31 cellular contexts compared by ENCODE assay signal in the genomic region with DNA sequence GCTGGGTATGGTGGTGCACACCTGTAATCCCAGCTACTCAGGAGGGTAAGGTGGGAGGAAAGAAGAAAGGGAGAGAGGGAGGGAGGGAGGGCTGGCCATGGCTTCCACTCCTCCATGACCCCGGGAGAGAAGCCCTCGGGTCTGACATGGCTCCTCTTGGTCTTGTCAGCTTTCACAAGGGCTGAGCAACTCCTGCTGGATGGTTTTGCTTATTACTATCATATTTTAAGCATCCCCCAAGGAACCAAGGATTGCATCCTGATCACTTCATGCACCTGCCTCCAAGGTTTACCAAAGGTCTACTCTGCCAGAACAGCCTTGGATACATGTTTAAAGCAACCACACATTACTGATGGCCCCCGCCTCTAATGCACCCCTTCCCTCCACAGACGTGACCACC.
"Had no signal": no experiment of that assay in that cellular context is flagged by ENCODE, and none has a peak within 500 bp of the region (broad histone marks: within the 10 kb centered on the region; RNA-seq: fewer than 3 reads in every experiment).

No MANE protein-coding gene starts in this region.

- H3K4me3 Mint-ChIP-seq: activated CD4-positive, alpha-beta memory T cell treated with anti-CD3 and anti-CD28 coated beads for 36 hours; activated CD4-positive, alpha-beta T cell treated with anti-CD3 and anti-CD28 coated beads, Interleukin-2, amount 10 ng/mL, durations not matched to agents 7 days and 5 days; activated naive CD8-positive, alpha-beta T cell treated with anti-CD3 and anti-CD28 coated beads, Interleukin-2, amount 50 U/mL, for 24 hours; activated T-cell treated with anti-CD3 and anti-CD28 coated beads, Interleukin-2, amount 50 U/mL, for 4 hours; brain had no signal

- ATAC-seq: activated naive CD4-positive, alpha-beta T cell treated with anti-CD3 and anti-CD28 coated beads, Interleukin-2, amount 50 U/mL, for 72 hours; activated naive CD8-positive, alpha-beta T cell treated with anti-CD3 and anti-CD28 coated beads, Interleukin-2, amount 50 U/mL, for 24 hours; activated T-cell treated with anti-CD3 and anti-CD28 coated beads, Interleukin-2, amount 50 U/mL, for 4 hours had no signal

- H3K27ac Mint-ChIP-seq: activated CD4-positive, alpha-beta memory T cell treated with anti-CD3 and anti-CD28 coated beads for 36 hours; activated CD4-positive, alpha-beta T cell treated with anti-CD3 and anti-CD28 coated beads, Interleukin-2, amount 10 ng/mL, durations not matched to agents 7 days and 5 days; activated naive CD4-positive, alpha-beta T cell treated with anti-CD3 and anti-CD28 coated beads, Interleukin-2, amount 50 U/mL, for 72 hours; activated naive CD8-positive, alpha-beta T cell treated with anti-CD3 and anti-CD28 coated beads, Interleukin-2, amount 50 U/mL, for 24 hours had no signal

- H3K9me3 ChIP-seq: ascending aorta, Peyer's patch had no signal

- H3K4me3 ChIP-seq: ascending aorta, cardiac muscle cell, Peyer's patch, SJSA1 had no signal

- H3K4me1 Mint-ChIP-seq: activated CD4-positive, alpha-beta T cell treated with anti-CD3 and anti-CD28 coated beads, Interleukin-2, amount 10 ng/mL, durations not matched to agents 7 days and 5 days; brain had no signal

- H3K27me3 ChIP-seq: ascending aorta, cardiac muscle cell, Peyer's patch, SJSA1 had no signal

- H3K36me3 ChIP-seq: ascending aorta, cardiac muscle cell, Peyer's patch, SJSA1 had no signal

- H3K36me3 Mint-ChIP-seq: activated CD4-positive, alpha-beta memory T cell treated with anti-CD3 and anti-CD28 coated beads for 36 hours; brain had no signal

- H3K4me1 ChIP-seq: ascending aorta had no signal

- DNase-seq: activated CD4-positive, alpha-beta memory T cell treated with anti-CD3 and anti-CD28 coated beads for 36 hours; activated CD4-positive, alpha-beta T cell treated with anti-CD3 and anti-CD28 coated beads, Interleukin-2, amount 10 ng/mL, durations not matched to agents 7 days and 5 days; activated CD4-positive, CD25-positive, alpha-beta regulatory T cell; activated CD8-positive, alpha-beta memory T cell treated with anti-CD3 and anti-CD28 coated beads for 24 hours; activated effector memory CD4-positive, alpha-beta T cell treated with anti-CD3 and anti-CD28 coated beads, Interleukin-2, amount 50 U/mL, for 16 hours; activated naive CD4-positive, alpha-beta T cell treated with Interleukin-2 at 50 U/mL for 16 hours; activated naive CD8-positive, alpha-beta T cell treated with anti-CD3 and anti-CD28 coated beads, Interleukin-2, amount 50 U/mL, for 24 hours; activated T-cell treated with anti-CD3 and anti-CD28 coated beads, Interleukin-2, amount 50 U/mL, for 4 hours; amniotic stem cell; Karpas-422; MM.1S; NCI-H1105; NCI-H1436; NCI-H1694 treated with DMSO at 0.1 percent for 48 hours; NCI-H2029 treated with DMSO at 0.1 percent for 48 hours; NCI-H2171 treated with DMSO at 0.1 percent for 48 hours; NCI-H226; NCI-H526; NCI-H774; NK-92 treated with Interleukin-12 subunit alpha and Interleukin-12 subunit beta, amount 100 ng/mL, for 24 hours; Peyer's patch; SHP77; T-helper 2 cell; T1000 had no signal

- H3K27ac ChIP-seq: ascending aorta, cardiac muscle cell, Peyer's patch, RWPE1, SJSA1, VCaP had no signal
